In the genomic region with DNA sequence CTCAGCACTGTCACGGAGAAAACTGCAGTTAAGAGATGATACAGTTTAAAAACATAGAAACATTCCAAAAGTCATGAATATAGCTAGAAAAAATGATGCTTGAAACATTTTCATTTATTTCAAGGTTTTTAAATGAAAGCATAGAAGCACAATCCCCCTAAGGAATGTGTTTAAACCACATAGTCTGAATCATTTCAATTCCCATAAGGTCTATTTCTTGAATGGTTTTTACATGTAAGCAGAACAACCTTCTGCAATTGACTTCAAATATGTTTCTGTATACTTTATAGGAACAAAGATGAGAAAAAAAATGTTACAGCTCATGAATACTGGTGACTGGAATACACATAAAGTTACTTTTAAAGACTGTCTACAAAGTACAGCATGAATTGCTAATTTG, we compare ENCODE assay signal across 17 cellular contexts.
"Had no signal": no experiment of that assay in that cellular context is flagged by ENCODE, and none has a peak within 500 bp of the region (broad histone marks: within the 10 kb centered on the region; RNA-seq: fewer than 3 reads in every experiment).

No MANE protein-coding gene starts in this region.

- H3K4me3 Mint-ChIP-seq: activated B cell treated with CpG ODN at 0.5 μM for 24 hours; nephron progenitor cell; stimulated activated naive B cell treated with anti-CD40 and anti-IgM and Interleukin-4, amounts not matched to agents 10 μg/mL and 1 μg/mL and 100 μg/mL, for 72 hours; T-helper 17 cell had no signal

- ATAC-seq: sciatic nerve; stimulated activated naive B cell treated with anti-CD40 and anti-IgM and Interleukin-4, amounts not matched to agents 10 μg/mL and 1 μg/mL and 100 μg/mL, for 72 hours; T-helper 17 cell had no signal

- FAIRE-seq: frontal cortex had no signal

- H3K9me3 ChIP-seq: ascending aorta, colonic mucosa, tibial artery, uterus had no signal

- DNase-seq: activated B cell treated with CpG ODN at 0.5 μM for 24 hours; activated CD4-positive, alpha-beta T cell treated with anti-CD3 and anti-CD28 coated beads for 48 hours; activated naive CD4-positive, alpha-beta T cell treated with Interleukin-2 at 50 U/mL for 16 hours; activated T-cell treated with anti-CD3 and anti-CD28 coated beads for 4 hours; caudate nucleus; colonic mucosa; head of caudate nucleus; nephron progenitor cell; occipital lobe; stimulated activated CD4-positive, alpha-beta T cell treated with anti-CD3 and anti-CD28 coated beads, Interleukin-4, amount 100 ng/mL, for 1 hour; stimulated activated naive B cell treated with anti-CD40 and anti-IgM and Interleukin-4, amounts not matched to agents 10 μg/mL and 1 μg/mL and 100 μg/mL, for 72 hours; T-helper 17 cell; tibial artery; uterus had no signal

- H3K27ac Mint-ChIP-seq: activated B cell treated with CpG ODN at 0.5 μM for 24 hours; nephron progenitor cell; stimulated activated naive B cell treated with anti-CD40 and anti-IgM and Interleukin-4, amounts not matched to agents 10 μg/mL and 1 μg/mL and 100 μg/mL, for 72 hours; T-helper 17 cell had no signal

- H3K4me1 ChIP-seq: ascending aorta, colonic mucosa, tibial artery, uterus had no signal

- H3K27ac ChIP-seq: ascending aorta, colonic mucosa, tibial artery, uterus had no signal

- H3K36me3 Mint-ChIP-seq: stimulated activated naive B cell treated with anti-CD40 and anti-IgM and Interleukin-4, amounts not matched to agents 10 μg/mL and 1 μg/mL and 100 μg/mL, for 72 hours had no signal

- H3K27me3 Mint-ChIP-seq: activated B cell treated with CpG ODN at 0.5 μM for 24 hours; stimulated activated naive B cell treated with anti-CD40 and anti-IgM and Interleukin-4, amounts not matched to agents 10 μg/mL and 1 μg/mL and 100 μg/mL, for 72 hours; T-helper 17 cell had no signal

- H3K9me3 Mint-ChIP-seq: nephron progenitor cell had no signal

- H3K27me3 ChIP-seq: ascending aorta, colonic mucosa, tibial artery, uterus had no signal

- H3K4me1 Mint-ChIP-seq: activated B cell treated with CpG ODN at 0.5 μM for 24 hours; nephron progenitor cell; stimulated activated naive B cell treated with anti-CD40 and anti-IgM and Interleukin-4, amounts not matched to agents 10 μg/mL and 1 μg/mL and 100 μg/mL, for 72 hours; T-helper 17 cell had no signal

- H3K36me3 ChIP-seq: ascending aorta, colonic mucosa, tibial artery, uterus had no signal

- H3K4me3 ChIP-seq: ascending aorta, colonic mucosa, tibial artery, uterus had no signal
